In the genomic region with DNA sequence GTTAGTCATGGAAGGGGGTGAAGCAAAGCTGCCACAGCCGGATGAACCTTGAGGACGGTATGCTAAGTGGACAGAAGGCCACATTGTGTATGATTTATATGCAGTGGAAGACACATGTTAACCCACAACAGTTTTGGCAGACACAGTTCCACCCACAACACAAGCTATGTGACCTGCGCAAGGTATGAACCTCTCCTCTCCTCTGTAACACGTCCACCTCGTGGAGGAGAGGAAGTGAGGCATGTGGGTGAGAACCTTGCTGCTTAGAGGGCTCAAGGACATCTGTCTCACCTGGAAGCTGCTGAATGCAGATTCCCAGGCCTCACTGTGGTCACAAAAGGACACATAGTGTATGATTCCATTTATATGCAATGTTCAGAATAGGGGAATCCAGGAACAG, we compare ENCODE assay signal across 15 cellular contexts.
DNase-seq lines count a peak whose midpoint lies in the region; ATAC-seq and TF ChIP-seq lines count a peak whose summit lies in the region.
"Had no signal": no experiment of that assay in that cellular context is flagged by ENCODE, and none has a peak within 500 bp of the region (broad histone marks: within the 10 kb centered on the region; RNA-seq: fewer than 3 reads in every experiment).

No MANE protein-coding gene starts in this region.

- H3K9me3 ChIP-seq in sigmoid colon: no peaks in the 10 kb centered on the region

- H3K27ac Mint-ChIP-seq in activated naive CD4-positive, alpha-beta T cell treated with anti-CD3 and anti-CD28 coated beads, Interleukin-2, amount 50 U/mL, for 72 hours: peak overlapping the region; percentile 77 to 78
- no peak overlapping the region for H3K27ac Mint-ChIP-seq in activated naive CD4-positive, alpha-beta T cell treated with anti-CD3 and anti-CD28 coated beads for 36 hours
- peak overlapping the region; percentile 44 for H3K27ac Mint-ChIP-seq in activated naive CD8-positive, alpha-beta T cell treated with anti-CD3 and anti-CD28 coated beads, Interleukin-2, amount 50 U/mL, for 24 hours
- peak overlapping the region; percentile 24 to 87 (median 62) for H3K27ac Mint-ChIP-seq in immature natural killer cell
- H3K27ac Mint-ChIP-seq in stimulated activated naive B cell treated with anti-CD40 and anti-IgM and Interleukin-4, amounts not matched to agents 10 μg/mL and 1 μg/mL and 100 μg/mL, for 72 hours: peak overlapping the region; percentile 20

- no peak overlapping the region for H3K4me3 ChIP-seq in sigmoid colon

- DNase-seq in activated naive CD4-positive, alpha-beta T cell treated with anti-CD3 and anti-CD28 coated beads, Interleukin-2, amount 50 U/mL, for 72 hours (ENCODE audit: low spot score in 2 of 2): no peak
- no peak for DNase-seq in activated naive CD4-positive, alpha-beta T cell treated with anti-CD3 and anti-CD28 coated beads for 36 hours
- no peak for DNase-seq in activated naive CD8-positive, alpha-beta T cell treated with anti-CD3 and anti-CD28 coated beads, Interleukin-2, amount 50 U/mL, for 24 hours
- DNase-seq in immature natural killer cell: peak in 2 of 3 donors; percentile 19 to 38
- DNase-seq in stimulated activated naive B cell treated with anti-CD40 and anti-IgM and Interleukin-4, amounts not matched to agents 10 μg/mL and 1 μg/mL and 100 μg/mL, for 72 hours: no peak
- no peak for DNase-seq in UCSD-AML1 (lab: John Stamatoyannopoulos, UW; ENCODE audit: unreplicated experiment)
- DNase-seq in sigmoid colon: no peak
- DNase-seq: CD4-positive, alpha-beta memory T cell; HCEC 1CT; NCI-H1092; NCI-H1694; NCI-H69; NK-92 treated with Interleukin-12 subunit alpha and Interleukin-12 subunit beta, amount 100 ng/mL, for 24 hours; PC-3 had no signal

- H3K27me3 Mint-ChIP-seq in activated naive CD4-positive, alpha-beta T cell treated with anti-CD3 and anti-CD28 coated beads for 36 hours (ENCODE audit: low read depth): no peaks in the 10 kb centered on the region
- no peaks in the 10 kb centered on the region for H3K27me3 Mint-ChIP-seq in activated naive CD8-positive, alpha-beta T cell treated with anti-CD3 and anti-CD28 coated beads, Interleukin-2, amount 50 U/mL, for 24 hours
- peaks cover 2 to 8% (median 3%) of the 10 kb centered on the region in 3 donors for H3K27me3 Mint-ChIP-seq in immature natural killer cell (ENCODE audit: low read depth in 3 of 3)
- no peaks in the 10 kb centered on the region for H3K27me3 Mint-ChIP-seq in stimulated activated naive B cell treated with anti-CD40 and anti-IgM and Interleukin-4, amounts not matched to agents 10 μg/mL and 1 μg/mL and 100 μg/mL, for 72 hours
- H3K27me3 Mint-ChIP-seq: CD4-positive, alpha-beta memory T cell had no signal

- intact Hi-C loops in activated naive CD4-positive, alpha-beta T cell treated with anti-CD3 and anti-CD28 coated beads for 36 hours (cut with micrococcal nuclease): no loop called here
- intact Hi-C loops in sigmoid colon (cut with DNase I): no loop called here

- no peaks in the 10 kb centered on the region for H3K27me3 ChIP-seq in sigmoid colon

- peaks cover 0 to 5% of the 10 kb centered on the region in 2 donors for H3K9me3 Mint-ChIP-seq in activated naive CD4-positive, alpha-beta T cell treated with anti-CD3 and anti-CD28 coated beads, Interleukin-2, amount 50 U/mL, for 72 hours
- no peaks in the 10 kb centered on the region for H3K9me3 Mint-ChIP-seq in activated naive CD4-positive, alpha-beta T cell treated with anti-CD3 and anti-CD28 coated beads for 36 hours
- no peaks in the 10 kb centered on the region for H3K9me3 Mint-ChIP-seq in activated naive CD8-positive, alpha-beta T cell treated with anti-CD3 and anti-CD28 coated beads, Interleukin-2, amount 50 U/mL, for 24 hours
- H3K9me3 Mint-ChIP-seq in immature natural killer cell: no peaks in the 10 kb centered on the region
- no peaks in the 10 kb centered on the region for H3K9me3 Mint-ChIP-seq in stimulated activated naive B cell treated with anti-CD40 and anti-IgM and Interleukin-4, amounts not matched to agents 10 μg/mL and 1 μg/mL and 100 μg/mL, for 72 hours
- H3K9me3 Mint-ChIP-seq: CD4-positive, alpha-beta memory T cell had no signal

- ATAC-seq in activated naive CD4-positive, alpha-beta T cell treated with anti-CD3 and anti-CD28 coated beads, Interleukin-2, amount 50 U/mL, for 72 hours: no peak
- no peak for ATAC-seq in activated naive CD8-positive, alpha-beta T cell treated with anti-CD3 and anti-CD28 coated beads, Interleukin-2, amount 50 U/mL, for 24 hours
- ATAC-seq in stimulated activated naive B cell treated with anti-CD40 and anti-IgM and Interleukin-4, amounts not matched to agents 10 μg/mL and 1 μg/mL and 100 μg/mL, for 72 hours (replicated peaks): no peak
- no peak for ATAC-seq in HG03565 (IDR thresholded peaks at IDR 0.05; ENCODE audit: unreplicated experiment)
- ATAC-seq: PC-3 had no signal

- H3K36me3 Mint-ChIP-seq in activated naive CD4-positive, alpha-beta T cell treated with anti-CD3 and anti-CD28 coated beads, Interleukin-2, amount 50 U/mL, for 72 hours: no peaks in the 10 kb centered on the region
- no peaks in the 10 kb centered on the region for H3K36me3 Mint-ChIP-seq in activated naive CD4-positive, alpha-beta T cell treated with anti-CD3 and anti-CD28 coated beads for 36 hours (ENCODE audit: low read depth)
- H3K36me3 Mint-ChIP-seq in activated naive CD8-positive, alpha-beta T cell treated with anti-CD3 and anti-CD28 coated beads, Interleukin-2, amount 50 U/mL, for 24 hours (ENCODE audit: low read depth): no peaks in the 10 kb centered on the region
- H3K36me3 Mint-ChIP-seq in immature natural killer cell: no peaks in the 10 kb centered on the region
- peaks cover 10 to 25% of the 10 kb centered on the region in 2 donors for H3K36me3 Mint-ChIP-seq in stimulated activated naive B cell treated with anti-CD40 and anti-IgM and Interleukin-4, amounts not matched to agents 10 μg/mL and 1 μg/mL and 100 μg/mL, for 72 hours
- H3K36me3 Mint-ChIP-seq: CD4-positive, alpha-beta memory T cell had no signal

- no peak overlapping the region for H3K4me3 Mint-ChIP-seq in activated naive CD4-positive, alpha-beta T cell treated with anti-CD3 and anti-CD28 coated beads for 36 hours
- no peak overlapping the region for H3K4me3 Mint-ChIP-seq in activated naive CD8-positive, alpha-beta T cell treated with anti-CD3 and anti-CD28 coated beads, Interleukin-2, amount 50 U/mL, for 24 hours
- no peak overlapping the region for H3K4me3 Mint-ChIP-seq in immature natural killer cell
- no peak overlapping the region for H3K4me3 Mint-ChIP-seq in stimulated activated naive B cell treated with anti-CD40 and anti-IgM and Interleukin-4, amounts not matched to agents 10 μg/mL and 1 μg/mL and 100 μg/mL, for 72 hours
- H3K4me3 Mint-ChIP-seq: CD4-positive, alpha-beta memory T cell had no signal

- TF ChIP-seq POLR2A in sigmoid colon (IDR thresholded peaks at IDR 0.05): no peak

- peaks cover 2% of the 10 kb centered on the region for H3K4me1 Mint-ChIP-seq in activated naive CD4-positive, alpha-beta T cell treated with anti-CD3 and anti-CD28 coated beads for 36 hours (ENCODE audit: low read depth)
- peaks cover 13% of the 10 kb centered on the region for H3K4me1 Mint-ChIP-seq in activated naive CD8-positive, alpha-beta T cell treated with anti-CD3 and anti-CD28 coated beads, Interleukin-2, amount 50 U/mL, for 24 hours
- peaks cover 57 to 85% of the 10 kb centered on the region in 2 donors for H3K4me1 Mint-ChIP-seq in immature natural killer cell
- peaks cover 8 to 18% of the 10 kb centered on the region in 2 donors for H3K4me1 Mint-ChIP-seq in stimulated activated naive B cell treated with anti-CD40 and anti-IgM and Interleukin-4, amounts not matched to agents 10 μg/mL and 1 μg/mL and 100 μg/mL, for 72 hours

- TF ChIP-seq CTCF in sigmoid colon (IDR thresholded peaks at IDR 0.05): no peak

- H3K27ac ChIP-seq in sigmoid colon: no peak overlapping the region

- CTCF ChIA-PET in activated naive CD4-positive, alpha-beta T cell treated with anti-CD3 and anti-CD28 coated beads for 36 hours (lab: Charles Lee): no interaction called here

- WGBS in sigmoid colon, 2 donors: 79 to 93% methylated on average over 5 of the region's 5 CpGs

- H3K4me1 ChIP-seq in sigmoid colon: peaks cover 0 to 32% (median 15%) of the 10 kb centered on the region in 4 donors

- TF ChIP-seq EP300 in sigmoid colon (IDR thresholded peaks at IDR 0.05): no peak

- H3K36me3 ChIP-seq in sigmoid colon: peaks cover 0 to 6% (median 0%) of the 10 kb centered on the region in 4 donors

Comparison
In these comparisons a context has a peak if more than half of its experiments do, and no peak if none do; other contexts are left out.
1. DNase-seq: peak in immature natural killer cell (2 of 3); none in activated naive CD4-positive, alpha-beta T cell treated with anti-CD3 and anti-CD28 coated beads, Interleukin-2, amount 50 U/mL, for 72 hours (0 of 2), activated naive CD4-positive, alpha-beta T cell treated with anti-CD3 and anti-CD28 coated beads for 36 hours (single experiment), activated naive CD8-positive, alpha-beta T cell treated with anti-CD3 and anti-CD28 coated beads, Interleukin-2, amount 50 U/mL, for 24 hours (single experiment), stimulated activated naive B cell treated with anti-CD40 and anti-IgM and Interleukin-4, amounts not matched to agents 10 μg/mL and 1 μg/mL and 100 μg/mL, for 72 hours (single experiment), UCSD-AML1 (single experiment) and sigmoid colon (single experiment).